In the genomic region with DNA sequence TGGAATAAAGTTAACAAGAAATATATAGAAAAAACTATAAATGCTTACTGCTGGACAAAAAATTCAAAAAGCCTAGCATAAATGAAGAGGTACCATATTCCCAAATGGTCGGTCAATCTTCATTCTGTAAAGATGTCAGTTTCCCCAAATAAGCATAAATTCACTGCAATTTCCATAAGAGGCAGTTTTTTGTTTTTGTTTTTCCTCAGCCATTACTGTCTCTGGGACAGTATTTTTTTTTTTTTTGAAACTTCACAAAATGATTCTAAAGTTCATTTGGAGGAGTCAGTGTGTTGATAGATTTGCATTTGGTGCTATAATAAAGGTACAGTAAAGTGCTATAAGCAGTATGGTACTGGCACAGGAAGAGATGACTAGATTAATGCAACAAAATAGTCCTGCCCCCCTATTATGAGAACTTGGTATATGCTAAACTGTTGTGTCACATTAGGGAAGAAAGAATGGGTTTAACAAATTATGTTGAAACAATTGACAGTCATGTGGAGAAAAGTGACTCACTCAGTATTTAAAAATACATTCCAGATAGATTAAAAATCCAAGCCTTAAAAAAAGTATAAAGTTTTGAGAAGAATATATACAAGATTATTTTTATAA, we compare ENCODE assay signal across 1 cellular context.
TF ChIP-seq lines count a peak whose summit lies in the region.

No MANE protein-coding gene starts in this region.

TF ChIP-seq in IMR-90, 13 proteins besides CTCF, POLR2A, EP300 and RAD21 (continued from another document):
- peak; percentile 77 for TF ChIP-seq BHLHE40 (IDR thresholded peaks at IDR 0.05; ENCODE audit: low read depth, low read length)
- no peak for TF ChIP-seq MXI1 (IDR thresholded peaks at IDR 0.05; ENCODE audit: borderline replicate concordance, low read depth, low read length)
- TF ChIP-seq RFX5 (IDR thresholded peaks at IDR 0.05; ENCODE audit: low read depth, low read length): no peak
- peak; percentile 87; the same call in 1 of the 2 replicates for TF ChIP-seq FOS (IDR thresholded peaks at IDR 0.05; ENCODE audit: low read depth, low read length)
- TF ChIP-seq MAFK (IDR thresholded peaks at IDR 0.05; ENCODE audit: low read depth, low read length): no peak
- TF ChIP-seq MAZ (IDR thresholded peaks at IDR 0.05; ENCODE audit: borderline replicate concordance, low read depth, low read length): no peak
- no peak for TF ChIP-seq NFE2L2 (IDR thresholded peaks at IDR 0.05; ENCODE audit: low read depth, low read length)
- TF ChIP-seq SMC3 (IDR thresholded peaks at IDR 0.05; ENCODE audit: low read depth, low read length): no peak; the same call in 1 of the 2 replicates
- TF ChIP-seq ELK1 (IDR thresholded peaks at IDR 0.05; ENCODE audit: borderline replicate concordance, low read depth, low read length): no peak
- no peak for TF ChIP-seq RCOR1 (IDR thresholded peaks at IDR 0.05; ENCODE audit: insufficient replicate concordance, low read length)
